Comparison of ENCODE assay signal across 17 cellular contexts in the genomic region with DNA sequence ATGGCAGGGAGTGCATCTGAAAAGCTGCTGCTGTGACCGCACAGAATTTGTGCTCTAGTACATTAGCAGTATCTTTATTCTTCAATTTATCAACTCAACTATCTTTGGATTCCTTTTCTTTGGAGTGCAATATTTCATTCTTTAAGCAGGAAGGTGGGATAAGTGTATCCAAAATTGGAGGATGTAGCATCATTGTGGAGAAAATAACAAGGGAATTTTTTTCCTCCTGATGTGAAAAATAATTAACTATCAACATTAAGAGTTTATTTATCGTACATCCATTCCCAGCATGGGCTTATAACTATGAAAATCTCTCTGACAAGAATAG. TPM values are rescaled to one million over a fixed set of nuclear protein-coding genes. Genes with fewer than 3 reads are reported as not detected.
A peak's percentile ranks its signal among the peaks of the same experiment; 100 is the strongest.
DNase-seq lines count a peak whose midpoint lies in the region; ATAC-seq and TF ChIP-seq lines count a peak whose summit lies in the region.
"Had no signal": no experiment of that assay in that cellular context is flagged by ENCODE, and none has a peak within 500 bp of the region (broad histone marks: within the 10 kb centered on the region; RNA-seq: fewer than 3 reads in every experiment).

No MANE protein-coding gene starts in this region.

- no peaks in the 10 kb centered on the region for H3K27me3 ChIP-seq in right atrium auricular region
- H3K27me3 ChIP-seq in endodermal cell (ENCODE audit: control insufficient read depth, insufficient read depth, low read length, poor library complexity, severe bottlenecking): no peaks in the 10 kb centered on the region
- H3K27me3 ChIP-seq in uterus: no peaks in the 10 kb centered on the region
- H3K27me3 ChIP-seq: colonic mucosa, testis had no signal

- H3K27me3 Mint-ChIP-seq in endodermal cell (ENCODE audit: insufficient read depth) (peaks cover 4% of the 10 kb centered on the region), nephron (ENCODE audit: low read depth) (peaks cover 10% of the 10 kb centered on the region)

- TF ChIP-seq CTCF in right atrium auricular region (IDR thresholded peaks at IDR 0.05) (no peak), endodermal cell (conservative IDR thresholded peaks at IDR 0.05) (no peak), nephron (IDR thresholded peaks at IDR 0.05; ENCODE audit: unreplicated experiment in 3 of 3) (no peak), uterus (IDR thresholded peaks at IDR 0.05) (no peak)

- no peak for TF ChIP-seq POLR2A in uterus (IDR thresholded peaks at IDR 0.05)

- peak overlapping the region; percentile 36 to 87 for H3K27ac ChIP-seq in right atrium auricular region
- H3K27ac ChIP-seq in endodermal cell (ENCODE audit: low read depth, low read length): no peak overlapping the region
- peak overlapping the region; percentile 51 to 58 for H3K27ac ChIP-seq in uterus
- H3K27ac ChIP-seq: colonic mucosa, parathyroid adenoma had no signal

- 86% methylated on average over 2 of the region's 2 CpGs; no CpG with 5 or more reads in 1 of the 2 experiments for WGBS in endodermal cell (ENCODE audit: insufficient coverage in 1 of 2, insufficient read length in 1 of 2), 2 experiments

- DNase-seq in right atrium auricular region (ENCODE audit: low spot score) (no peak), left cardiac atrium (no peak), endodermal cell (no peak), uterus (no peak), head of caudate nucleus (no peak), epidermal melanocyte (ENCODE audit: insufficient read length, low spot score) (no peak), NCI-H146 treated with DMSO at 0.1 percent for 48 hours (lab: John Stamatoyannopoulos, UW; ENCODE audit: unreplicated experiment) (no peak)
- DNase-seq: ACHN; activated CD4-positive, alpha-beta T cell treated with anti-CD3 and anti-CD28 coated beads, Interleukin-2, amount 50 U/mL, for 48 hours; activated T-cell treated with anti-CD3 and anti-CD28 coated beads, Interleukin-2, amount 50 U/mL, for 72 hours; colonic mucosa; KG1; NCI-H1417; NCI-H2227 treated with DMSO at 0.1 percent for 48 hours had no signal

- H3K27ac Mint-ChIP-seq in endodermal cell (no peak overlapping the region), nephron (no peak overlapping the region)
- H3K27ac Mint-ChIP-seq: activated T-cell treated with anti-CD3 and anti-CD28 coated beads, Interleukin-2, amount 50 U/mL, for 72 hours had no signal

- peaks cover 5% of the 10 kb centered on the region for H3K4me1 Mint-ChIP-seq in endodermal cell
- H3K4me1 Mint-ChIP-seq in nephron: peaks cover 25% of the 10 kb centered on the region

- H3K9me3 ChIP-seq in right atrium auricular region: no peaks in the 10 kb centered on the region
- H3K9me3 ChIP-seq in endodermal cell (ENCODE audit: control insufficient read depth, low read length): no peaks in the 10 kb centered on the region
- no peaks in the 10 kb centered on the region for H3K9me3 ChIP-seq in uterus
- H3K9me3 ChIP-seq: colonic mucosa, testis had no signal

- H3K36me3 Mint-ChIP-seq in endodermal cell (ENCODE audit: low read depth): no peaks in the 10 kb centered on the region
- no peaks in the 10 kb centered on the region for H3K36me3 Mint-ChIP-seq in nephron (ENCODE audit: low read depth)

- H3K9me3 Mint-ChIP-seq in endodermal cell (no peaks in the 10 kb centered on the region), nephron (no peaks in the 10 kb centered on the region)
- H3K9me3 Mint-ChIP-seq: activated T-cell treated with anti-CD3 and anti-CD28 coated beads, Interleukin-2, amount 50 U/mL, for 72 hours had no signal

- no peak for ATAC-seq in left cardiac atrium
- ATAC-seq: activated T-cell treated with anti-CD3 and anti-CD28 coated beads, Interleukin-2, amount 50 U/mL, for 72 hours had no signal

- intact Hi-C loops in left cardiac atrium (cut with DNase I) (loop anchor here (5.0 to 10.0 kb wide), 2 partner anchors 61 to 74 kb away; no protein-coding TSS in a partner anchor), uterus (cut with DNase I; ENCODE audit: low total_unique reads) (no loop called here), head of caudate nucleus (cut with DNase I) (no loop called here)

- peak overlapping the region; percentile 45 for H3K4me3 Mint-ChIP-seq in endodermal cell
- H3K4me3 Mint-ChIP-seq in nephron: peak overlapping the region in 2 of 3 experiments; percentile 40 to 67
- H3K4me3 Mint-ChIP-seq: activated T-cell treated with anti-CD3 and anti-CD28 coated beads, Interleukin-2, amount 50 U/mL, for 72 hours had no signal

- peak overlapping the region; percentile 30 to 39 for H3K4me3 ChIP-seq in right atrium auricular region
- H3K4me3 ChIP-seq in endodermal cell (ENCODE audit: low read length): no peak overlapping the region
- H3K4me3 ChIP-seq in uterus: no peak overlapping the region
- H3K4me3 ChIP-seq: colonic mucosa had no signal

- H3K9ac ChIP-seq in endodermal cell (ENCODE audit: extremely low read depth, low read length, poor library complexity, severe bottlenecking): no peak overlapping the region
- H3K9ac ChIP-seq: parathyroid adenoma had no signal

- H3K4me1 ChIP-seq in right atrium auricular region (peaks cover 0 to 5% of the 10 kb centered on the region in 2 donors), endodermal cell (ENCODE audit: control insufficient read depth, insufficient read depth, low read length) (no peaks in the 10 kb centered on the region), uterus (no peaks in the 10 kb centered on the region)
- H3K4me1 ChIP-seq: colonic mucosa, parathyroid adenoma, testis had no signal

- H3K36me3 ChIP-seq in right atrium auricular region: no peaks in the 10 kb centered on the region
- no peaks in the 10 kb centered on the region for H3K36me3 ChIP-seq in endodermal cell (ENCODE audit: control insufficient read depth, insufficient read depth, low read length)
- H3K36me3 ChIP-seq in uterus: no peaks in the 10 kb centered on the region
- H3K36me3 ChIP-seq: colonic mucosa had no signal

RNA-seq across cellular contexts. Expression of a gene that starts 25.5 kb away (rescaled TPM):
- total RNA-seq in right atrium auricular region (10 to 100 TPM in 1 of 2 donors, 1 to 10 TPM in 1; 1.7 to 15.5 TPM), left cardiac atrium (1 to 10 TPM; 2.3 to 5.4 TPM), endodermal cell (1 to 10 TPM in 1 of 2 donors, not detected in 1; 1.3 TPM), uterus (1 to 10 TPM; 2.3 to 7.3 (median 5.5) TPM)
- polyA plus RNA-seq in endodermal cell (2013, experiment 1 of 2): 0.25 TPM
- polyA plus RNA-seq in endodermal cell (2013, experiment 2 of 2): 0.83 TPM

Comparison
In these comparisons a context has a peak if more than half of its experiments do, and no peak if none do; other contexts are left out.
1. H3K4me3 ChIP-seq: peak in right atrium auricular region (2 of 2); none in endodermal cell (single experiment) and uterus (0 of 2).
2. intact Hi-C loops: an anchor here in left cardiac atrium (5.0 to 10.0 kb wide); none called in uterus and head of caudate nucleus.